ENCODE assay signal across 8 cellular contexts in genomic region chr2:85704800-85705679, GRCh38. TPM values are rescaled to one million over a fixed set of nuclear protein-coding genes. Genes with fewer than 3 reads are reported as not detected.
DNase-seq lines count a peak whose midpoint lies in the region; ATAC-seq lines count a peak whose summit lies in the region.

No MANE protein-coding gene starts in this region.

- H3K27ac Mint-ChIP-seq in activated CD4-positive, alpha-beta memory T cell treated with anti-CD3 and anti-CD28 coated beads for 36 hours = no peak overlapping the region

- no peaks in the 10 kb centered on the region for H3K9me3 ChIP-seq in mucosa of rectum (ENCODE audit: control insufficient read depth in 2 of 2, low read length in 2 of 2)

- no peak overlapping the region for H3K9ac ChIP-seq in mucosa of rectum (ENCODE audit: low read depth in 1 of 2, low read length in 2 of 2)

- POLR2A ChIA-PET in activated CD4-positive, alpha-beta memory T cell treated with anti-CD3 and anti-CD28 coated beads for 36 hours (lab: Charles Lee) = interaction anchor here (0.7 kb wide), 1 partner anchor 11 kb away, joined by 3 read pairs; no protein-coding TSS in a partner anchor

- H3K36me3 ChIP-seq in mucosa of rectum (ENCODE audit: control insufficient read depth in 2 of 2, insufficient read depth in 2 of 2, low read length in 2 of 2) = no peaks in the 10 kb centered on the region

- ATAC-seq in GM19023 (IDR thresholded peaks at IDR 0.05; ENCODE audit: unreplicated experiment) (peak; percentile 66), HG03103 (IDR thresholded peaks at IDR 0.05; ENCODE audit: low read depth, unreplicated experiment) (peak; percentile 46)

- H3K4me1 ChIP-seq in mucosa of rectum (ENCODE audit: control insufficient read depth in 2 of 2, insufficient read depth in 2 of 2, low read length in 2 of 2) = peaks cover under 1 to 3% of the 10 kb centered on the region in 2 donors

- H3K27me3 Mint-ChIP-seq in activated CD4-positive, alpha-beta memory T cell treated with anti-CD3 and anti-CD28 coated beads for 36 hours = peaks cover 4% of the 10 kb centered on the region

- CTCF ChIA-PET in activated CD4-positive, alpha-beta memory T cell treated with anti-CD3 and anti-CD28 coated beads for 36 hours (lab: Charles Lee) = interaction anchor here (0.9 to 7.8 kb wide), 11 partner anchors 9 to 295 kb away, joined by 3 to 96 read pairs (median 7); partner anchors contain the start of gene GNLY

- no peak overlapping the region for H3K4me3 ChIP-seq in mucosa of rectum (ENCODE audit: low read length in 2 of 2)

- intact Hi-C loops in activated CD4-positive, alpha-beta memory T cell treated with anti-CD3 and anti-CD28 coated beads for 36 hours (cut with micrococcal nuclease) = no loop called here

- H3K27me3 ChIP-seq in mucosa of rectum (ENCODE audit: control insufficient read depth in 2 of 2, insufficient read depth in 2 of 2, low read length in 2 of 2) = no peaks in the 10 kb centered on the region

- no peaks in the 10 kb centered on the region for H3K9me3 Mint-ChIP-seq in activated CD4-positive, alpha-beta memory T cell treated with anti-CD3 and anti-CD28 coated beads for 36 hours

- H3K4me3 Mint-ChIP-seq in activated CD4-positive, alpha-beta memory T cell treated with anti-CD3 and anti-CD28 coated beads for 36 hours = no peak overlapping the region

- H3K27ac ChIP-seq in mucosa of rectum (ENCODE audit: low read depth in 2 of 2, low read length in 2 of 2) = peak overlapping the region; percentile 58 to 70

- H3K4me1 Mint-ChIP-seq in activated CD4-positive, alpha-beta memory T cell treated with anti-CD3 and anti-CD28 coated beads for 36 hours (ENCODE audit: low read depth) = peaks cover 34% of the 10 kb centered on the region

- DNase-seq in activated CD4-positive, alpha-beta memory T cell treated with anti-CD3 and anti-CD28 coated beads for 36 hours = peak; percentile 30
- no peak for DNase-seq in NCI-H748 treated with DMSO at 0.1 percent for 48 hours (lab: John Stamatoyannopoulos, UW)
- DNase-seq in NCI-H1930 (lab: John Stamatoyannopoulos, UW) = no peak
- no peak for DNase-seq in NCI-H1436 (lab: John Stamatoyannopoulos, UW)
- DNase-seq in kidney glomerular epithelial cell (lab: John Stamatoyannopoulos, UW) = no peak

- no peaks in the 10 kb centered on the region for H3K36me3 Mint-ChIP-seq in activated CD4-positive, alpha-beta memory T cell treated with anti-CD3 and anti-CD28 coated beads for 36 hours

RNA-seq across cellular contexts. Expression of gene GNLY, which starts 10.9 kb away (rescaled TPM):
- total RNA-seq in activated CD4-positive, alpha-beta memory T cell treated with anti-CD3 and anti-CD28 coated beads for 36 hours = 10 to 100 TPM; 21.5 to 22.8 TPM

RNA-seq across cellular contexts. Expression of gene SFTPB, which starts 37.0 kb away (rescaled TPM):
- total RNA-seq in activated CD4-positive, alpha-beta memory T cell treated with anti-CD3 and anti-CD28 coated beads for 36 hours = not detected

RNA-seq across cellular contexts. Expression of gene ATOH8, which starts 48.8 kb away (rescaled TPM):
- not detected for total RNA-seq in activated CD4-positive, alpha-beta memory T cell treated with anti-CD3 and anti-CD28 coated beads for 36 hours
